In genomic region chr6:9646346-9647042, GRCh38 we compare ENCODE assay signal across 13 cellular contexts.
DNase-seq lines count a peak whose midpoint lies in the region; ATAC-seq and TF ChIP-seq lines count a peak whose summit lies in the region.
"Had no signal": no experiment of that assay in that cellular context is flagged by ENCODE, and none has a peak within 500 bp of the region (broad histone marks: within the 10 kb centered on the region; RNA-seq: fewer than 3 reads in every experiment).

No MANE protein-coding gene starts in this region.

- DNase-seq in AG10803 (ENCODE audit: low read depth) = peak; percentile 72
- peak; percentile 74 for DNase-seq in MV-4-11 (lab: John Stamatoyannopoulos, UW)
- peak; percentile 55 for DNase-seq in dedifferentiated amniotic fluid mesenchymal stem cell (ENCODE audit: extremely low spot score)
- DNase-seq in medulla oblongata (ENCODE audit: extremely low spot score) = peak; percentile 2
- DNase-seq in amniotic stem cell (lab: John Stamatoyannopoulos, UW) = no peak
- no peak for DNase-seq in RPMI8226
- no peak for DNase-seq in effector memory CD8-positive, alpha-beta T cell
- no peak for DNase-seq in activated naive CD4-positive, alpha-beta T cell (lab: John Stamatoyannopoulos, UW)
- DNase-seq: activated naive CD4-positive, alpha-beta T cell treated with Interleukin-2 at 50 U/mL for 16 hours; immature natural killer cell; NCI-H510A; stimulated activated CD4-positive, alpha-beta T cell treated with anti-CD3 and anti-CD28 coated beads, Interleukin-4, amount 100 ng/mL, for 1 hour had no signal

- H3K27me3 Mint-ChIP-seq in effector memory CD8-positive, alpha-beta T cell = no peaks in the 10 kb centered on the region

- H3K4me1 Mint-ChIP-seq in effector memory CD8-positive, alpha-beta T cell (ENCODE audit: low read depth in 2 of 2) = no peaks in the 10 kb centered on the region
- H3K4me1 Mint-ChIP-seq: immature natural killer cell, neural progenitor cell had no signal

- H3K4me3 Mint-ChIP-seq in effector memory CD8-positive, alpha-beta T cell = no peak overlapping the region
- H3K4me3 Mint-ChIP-seq: immature natural killer cell, neural progenitor cell had no signal

- no peak overlapping the region for H3K27ac Mint-ChIP-seq in effector memory CD8-positive, alpha-beta T cell
- H3K27ac Mint-ChIP-seq: immature natural killer cell, neural progenitor cell had no signal

- peaks cover 4 to 19% of the 10 kb centered on the region in 2 donors for H3K9me3 Mint-ChIP-seq in effector memory CD8-positive, alpha-beta T cell
- H3K9me3 Mint-ChIP-seq: neural progenitor cell had no signal

- no peak overlapping the region for H3K4me3 ChIP-seq in AG10803 (ENCODE audit: low read length)
- H3K4me3 ChIP-seq: neural progenitor cell had no signal

- no peak for ATAC-seq in effector memory CD8-positive, alpha-beta T cell (replicated peaks)

- H3K36me3 Mint-ChIP-seq in effector memory CD8-positive, alpha-beta T cell (ENCODE audit: insufficient read depth) = peaks cover 2% of the 10 kb centered on the region
- H3K36me3 Mint-ChIP-seq: immature natural killer cell, neural progenitor cell had no signal

- no peak for TF ChIP-seq CTCF in AG10803 (conservative IDR thresholded peaks at IDR 0.05; ENCODE audit: low read length)

Comparison
In these comparisons a context has a peak if more than half of its experiments do, and no peak if none do; other contexts are left out.
1. DNase-seq: peak in AG10803 (single experiment), MV-4-11 (single experiment), dedifferentiated amniotic fluid mesenchymal stem cell (single experiment) and medulla oblongata (single experiment); none in amniotic stem cell (single experiment), RPMI8226 (single experiment), effector memory CD8-positive, alpha-beta T cell (0 of 3) and activated naive CD4-positive, alpha-beta T cell (0 of 4).